26 cellular contexts compared by ENCODE assay signal in genomic region chr3:133744241-133744640, GRCh38. TPM values are rescaled to one million over a fixed set of nuclear protein-coding genes. Genes with fewer than 3 reads are reported as not detected.
"Had no signal": no experiment of that assay in that cellular context is flagged by ENCODE, and none has a peak within 500 bp of the region (broad histone marks: within the 10 kb centered on the region; RNA-seq: fewer than 3 reads in every experiment).

No MANE protein-coding gene starts in this region.

- H3K9me2 ChIP-seq: SK-N-SH had no signal

- DNase-seq: activated CD4-positive, alpha-beta T cell treated with anti-CD3 and anti-CD28 coated beads for 36 hours; activated CD4-positive, alpha-beta T cell treated with anti-CD3 and anti-CD28 coated beads, Interleukin-2, amount 50 U/mL, for 4 hours; activated CD8-positive, alpha-beta T cell treated with anti-CD3 and anti-CD28 coated beads, Interleukin-2, amount 10 ng/mL, durations not matched to agents 7 days and 5 days; activated effector memory CD4-positive, alpha-beta T cell treated with Interleukin-2 at 50 U/mL for 16 hours; activated naive CD4-positive, alpha-beta T cell; activated T-cell treated with anti-CD3 and anti-CD28 coated beads, Interleukin-2, amount 50 U/mL, for 24 hours; amniotic stem cell; MG63; MV-4-11; NCI-H1105 treated with DMSO at 0.1 percent for 48 hours; NCI-H1436 treated with DMSO at 0.1 percent for 48 hours; NCI-H187; NCI-H2081; NCI-H510A treated with DMSO at 0.1 percent for 48 hours; NCI-H69; NK-92 treated with Interleukin-12 subunit alpha and Interleukin-12 subunit beta, amount 100 ng/mL, for 24 hours; Peyer's patch; Right ventricle myocardium superior; SJCRH30; SK-N-SH; T-helper 1 cell; WERI-Rb-1 had no signal

- H3K27me3 ChIP-seq: MG63, SJCRH30 had no signal

- H3K36me3 ChIP-seq: MG63, Peyer's patch, SJCRH30, WERI-Rb-1 had no signal

- H3K9me3 Mint-ChIP-seq: activated naive CD4-positive, alpha-beta T cell treated with anti-CD3 and anti-CD28 coated beads, Interleukin-2, amount 50 U/mL, for 24 hours; activated T-helper 1 cell treated with anti-CD3 and anti-CD28 coated beads, Interleukin-12 subunit alpha, Interleukin-12 subunit beta, Interleukin-2, Interleukin-4 antibody, amounts not matched to agents 30 ng/mL and 10 ng/mL and 1 ng/mL, durations not matched to agents 14 hours and 24 hours and 36 hours had no signal

- H3K4me1 ChIP-seq: Peyer's patch had no signal

- H3K4me3 ChIP-seq: MG63, Peyer's patch, SJCRH30 had no signal

- H3K27me3 Mint-ChIP-seq: brain had no signal

- H3K36me3 Mint-ChIP-seq: brain had no signal

- H3K4me3 Mint-ChIP-seq: activated CD4-positive, alpha-beta T cell treated with anti-CD3 and anti-CD28 coated beads for 36 hours; activated CD8-positive, alpha-beta T cell treated with anti-CD3 and anti-CD28 coated beads, Interleukin-2, amount 10 ng/mL, durations not matched to agents 7 days and 5 days; activated naive CD4-positive, alpha-beta T cell treated with anti-CD3 and anti-CD28 coated beads, Interleukin-2, amount 50 U/mL, for 24 hours; activated T-cell treated with anti-CD3 and anti-CD28 coated beads, Interleukin-2, amount 50 U/mL, for 24 hours; activated T-helper 1 cell treated with anti-CD3 and anti-CD28 coated beads, Interleukin-12 subunit alpha, Interleukin-12 subunit beta, Interleukin-2, Interleukin-4 antibody, amounts not matched to agents 30 ng/mL and 10 ng/mL and 1 ng/mL, durations not matched to agents 14 hours and 24 hours and 36 hours; brain had no signal

- H3K27ac Mint-ChIP-seq: activated CD4-positive, alpha-beta T cell treated with anti-CD3 and anti-CD28 coated beads for 36 hours; activated CD8-positive, alpha-beta T cell treated with anti-CD3 and anti-CD28 coated beads, Interleukin-2, amount 10 ng/mL, durations not matched to agents 7 days and 5 days; activated naive CD4-positive, alpha-beta T cell treated with anti-CD3 and anti-CD28 coated beads, Interleukin-2, amount 50 U/mL, for 24 hours; activated T-cell treated with anti-CD3 and anti-CD28 coated beads, Interleukin-2, amount 50 U/mL, for 24 hours; activated T-helper 1 cell treated with anti-CD3 and anti-CD28 coated beads, Interleukin-12 subunit alpha, Interleukin-12 subunit beta, Interleukin-2, Interleukin-4 antibody, amounts not matched to agents 30 ng/mL and 10 ng/mL and 1 ng/mL, durations not matched to agents 14 hours and 24 hours and 36 hours; brain had no signal

- H3K4me2 ChIP-seq: SK-N-SH had no signal

- H3K27ac ChIP-seq: Peyer's patch, RWPE1, SJCRH30, WERI-Rb-1 had no signal

- H3K9me3 ChIP-seq: MG63, Peyer's patch, SJCRH30, SK-N-SH had no signal

- ATAC-seq: activated CD4-positive, alpha-beta T cell treated with anti-CD3 and anti-CD28 coated beads for 36 hours; activated CD8-positive, alpha-beta T cell treated with anti-CD3 and anti-CD28 coated beads, Interleukin-2, amount 10 ng/mL, durations not matched to agents 7 days and 5 days had no signal

RNA-seq across cellular contexts. Expression of gene TF, which starts 2.0 kb away (rescaled TPM):
- total RNA-seq: activated T-helper 1 cell treated with anti-CD3 and anti-CD28 coated beads, Interleukin-12 subunit alpha, Interleukin-12 subunit beta, Interleukin-2, Interleukin-4 antibody, amounts not matched to agents 30 ng/mL and 10 ng/mL and 1 ng/mL, durations not matched to agents 14 hours and 24 hours and 36 hours had no signal
